31 cellular contexts compared by ENCODE assay signal in genomic region chr11:2395211-2395730, GRCh38. TPM values are rescaled to one million over a fixed set of nuclear protein-coding genes. Genes with fewer than 3 reads are reported as not detected.
"Had no signal": no experiment of that assay in that cellular context is flagged by ENCODE, and none has a peak within 500 bp of the region (broad histone marks: within the 10 kb centered on the region; RNA-seq: fewer than 3 reads in every experiment).

No MANE protein-coding gene starts in this region.

- H3K79me2 ChIP-seq: parathyroid adenoma had no signal

- ATAC-seq: activated T-cell treated with anti-CD3 and anti-CD28 coated beads, Interleukin-2, amount 50 U/mL, for 4 hours; esophagus mucosa; left ventricle myocardium superior; right lobe of liver; T-cell had no signal

- H3K4me3 ChIP-seq: adrenal gland, right lobe of liver, testis, upper lobe of left lung had no signal

- H3K36me3 Mint-ChIP-seq: activated naive CD8-positive, alpha-beta T cell had no signal

- H3K27me3 ChIP-seq: adrenal gland, right lobe of liver, testis, upper lobe of left lung had no signal

- H3K27me3 Mint-ChIP-seq: activated CD4-positive, alpha-beta T cell treated with anti-CD3 and anti-CD28 coated beads, Interleukin-2, amount 10 ng/mL, durations not matched to agents 7 days and 5 days; activated naive CD8-positive, alpha-beta T cell; T-cell had no signal

- H3K9ac ChIP-seq: parathyroid adenoma had no signal

- H3K4me3 Mint-ChIP-seq: activated CD4-positive, alpha-beta T cell treated with anti-CD3 and anti-CD28 coated beads, Interleukin-2, amount 10 ng/mL, durations not matched to agents 7 days and 5 days; activated naive CD8-positive, alpha-beta T cell; activated T-cell treated with anti-CD3 and anti-CD28 coated beads, Interleukin-2, amount 50 U/mL, for 4 hours; nephron progenitor cell; stimulated activated effector memory CD8-positive, alpha-beta T cell treated with anti-CD3 and anti-CD28 coated beads, Interleukin-12 subunit alpha, Interleukin-12 subunit beta, amount 100 ng/mL, for 72 hours; T-cell; T-helper 2 cell treated with Interferon-gamma antibody and Interleukin-4, amounts not matched to agents 5 μg/mL and 100 μg/mL, for 36 hours had no signal

- H2AFZ ChIP-seq: parathyroid adenoma had no signal

- H3K27ac Mint-ChIP-seq: activated CD4-positive, alpha-beta T cell treated with anti-CD3 and anti-CD28 coated beads, Interleukin-2, amount 10 ng/mL, durations not matched to agents 7 days and 5 days; activated naive CD8-positive, alpha-beta T cell; activated T-helper 2 cell treated with anti-CD3 and anti-CD28 coated beads, Interferon-gamma antibody, Interleukin-2, Interleukin-4, amounts not matched to agents 10 μg/mL and 5 μg/mL and 100 μg/mL, durations not matched to agents 14 hours and 24 hours and 36 hours; nephron progenitor cell; T-cell; T-helper 2 cell treated with Interferon-gamma antibody and Interleukin-4, amounts not matched to agents 5 μg/mL and 100 μg/mL, for 36 hours had no signal

- DNase-seq: activated CD4-positive, alpha-beta T cell treated with anti-CD3 and anti-CD28 coated beads, Interleukin-2, amount 10 ng/mL, durations not matched to agents 7 days and 5 days; activated CD4-positive, CD25-positive, alpha-beta regulatory T cell treated with anti-CD3 and anti-CD28 coated beads, Interleukin-2, amount 50 U/mL, for 72 hours; activated CD8-positive, alpha-beta memory T cell treated with anti-CD3 and anti-CD28 coated beads for 24 hours; activated CD8-positive, alpha-beta memory T cell treated with anti-CD3 and anti-CD28 coated beads, Interleukin-2, amount 50 U/mL, for 48 hours; activated naive CD4-positive, alpha-beta T cell; activated T-cell treated with anti-CD3 and anti-CD28 coated beads, Interleukin-2, amount 50 U/mL, for 4 hours; adrenal gland; central memory CD4-positive, alpha-beta T cell; effector memory CD4-positive, alpha-beta T cell; hippocampal formation; left ventricle myocardium superior; mammary epithelial cell; nephron progenitor cell; right lobe of liver; small intestine; stimulated activated CD4-positive, alpha-beta T cell treated with anti-CD3 and anti-CD28 coated beads, Interleukin-2, amount 100 ng/mL, for 24 hours; T-cell; testis; WERI-Rb-1 had no signal

- H3K27ac ChIP-seq: adrenal gland, parathyroid adenoma, right lobe of liver, testis, WERI-Rb-1 had no signal

- H3K9me3 Mint-ChIP-seq: activated CD4-positive, alpha-beta T cell treated with anti-CD3 and anti-CD28 coated beads, Interleukin-2, amount 10 ng/mL, durations not matched to agents 7 days and 5 days; activated T-cell treated with anti-CD3 and anti-CD28 coated beads, Interleukin-2, amount 50 U/mL, for 4 hours; activated T-helper 2 cell treated with anti-CD3 and anti-CD28 coated beads, Interferon-gamma antibody, Interleukin-2, Interleukin-4, amounts not matched to agents 10 μg/mL and 5 μg/mL and 100 μg/mL, durations not matched to agents 14 hours and 24 hours and 36 hours; nephron progenitor cell; stimulated activated effector memory CD8-positive, alpha-beta T cell treated with anti-CD3 and anti-CD28 coated beads, Interleukin-12 subunit alpha, Interleukin-12 subunit beta, amount 100 ng/mL, for 72 hours; T-cell; T-helper 2 cell treated with Interferon-gamma antibody and Interleukin-4, amounts not matched to agents 5 μg/mL and 100 μg/mL, for 36 hours had no signal

RNA-seq across cellular contexts. Expression of gene TRPM5, which starts 49.0 kb away (rescaled TPM):
- total RNA-seq: activated T-cell treated with anti-CD3 and anti-CD28 coated beads, Interleukin-2, amount 50 U/mL, for 4 hours; activated T-helper 2 cell treated with anti-CD3 and anti-CD28 coated beads, Interferon-gamma antibody, Interleukin-2, Interleukin-4, amounts not matched to agents 10 μg/mL and 5 μg/mL and 100 μg/mL, durations not matched to agents 14 hours and 24 hours and 36 hours; astrocyte; dermis microvascular lymphatic vessel endothelial cell; endothelial cell of umbilical vein; esophagus mucosa; frontal cortex; left ventricle myocardium superior; mammary epithelial cell; pulmonary artery endothelial cell; right lobe of liver; upper lobe of left lung had no signal
- polyA plus RNA-seq: endothelial cell of umbilical vein, mammary epithelial cell had no signal

RNA-seq across cellular contexts. Expression of gene KCNQ1, which starts 49.5 kb away (rescaled TPM):
- total RNA-seq: astrocyte had no signal
- polyA plus RNA-seq: mammary epithelial cell had no signal
